In the genomic region with DNA sequence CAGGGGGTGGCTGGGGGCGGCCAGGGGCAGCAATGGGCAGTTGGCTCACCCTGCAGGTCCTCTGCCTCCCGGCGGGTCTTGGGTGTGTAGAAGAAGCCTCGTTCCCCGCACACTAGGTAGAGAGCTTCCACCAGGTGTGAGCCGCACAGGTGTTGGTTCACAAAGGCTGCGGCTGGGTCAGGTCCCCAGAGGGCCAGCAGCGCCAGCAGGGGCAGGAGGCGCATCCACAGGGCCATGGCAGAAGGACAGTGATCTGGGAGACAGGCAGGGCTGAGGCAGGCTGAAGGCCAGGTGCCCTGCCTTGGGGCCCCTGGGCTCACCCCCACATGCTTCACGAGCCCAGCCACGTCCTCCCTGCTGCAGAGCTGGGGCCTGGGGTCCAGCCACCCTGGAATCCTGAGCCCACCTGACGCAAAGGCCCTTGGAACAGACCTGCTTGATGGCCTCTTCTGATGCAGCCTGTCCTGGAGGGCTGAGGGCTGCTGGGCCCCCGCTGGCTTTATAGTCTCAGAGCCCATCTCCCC, we compare ENCODE assay signal across 18 cellular contexts. TPM values are rescaled to one million over a fixed set of nuclear protein-coding genes. Genes with fewer than 3 reads are reported as not detected.
DNase-seq lines count a peak whose midpoint lies in the region; ATAC-seq, FAIRE-seq and TF ChIP-seq lines count a peak whose summit lies in the region.
"Had no signal": no experiment of that assay in that cellular context is flagged by ENCODE, and none has a peak within 500 bp of the region (broad histone marks: within the 10 kb centered on the region; RNA-seq: fewer than 3 reads in every experiment).

A gene (minus strand): TSS at position 474 of the 524 bp plus-strand sequence. CDS start 238 bp downstream, at position 236.

- no peaks in the 10 kb centered on the region for H3K27me3 ChIP-seq in body of pancreas
- H3K27me3 ChIP-seq in pancreas = no peaks in the 10 kb centered on the region

- intact Hi-C loops in body of pancreas (cut with DNase I) = loop anchor here (5.0 kb wide), 1 partner anchor 268 kb away; a partner anchor contains a TSS
- intact Hi-C loops in pancreas (cut with DNase I) = no loop called here

- TF ChIP-seq POLR2A in body of pancreas (IDR thresholded peaks at IDR 0.05) = peak in 2 of 3 donors; percentile 37 to 40

- H3K4me3 ChIP-seq in HEK293 (ENCODE audit: low read depth, low read length) = no peak within 1 kb of the TSS
- H3K4me3 ChIP-seq in body of pancreas = no peak within 1 kb of the TSS
- no peak within 1 kb of the TSS for H3K4me3 ChIP-seq in pancreas

- FAIRE-seq in pancreas (lab: Jason Lieb, UNC) = no peak
- FAIRE-seq: H54 had no signal

- CTCF ChIA-PET in HEK293 (lab: Yijun Ruan, JAX) = interaction anchor here (0.8 kb wide), 1 partner anchor 508 kb away, joined by 5 read pairs; no protein-coding TSS in a partner anchor

- no peaks in the 10 kb centered on the region for H3K9me3 ChIP-seq in HEK293 (ENCODE audit: control insufficient read depth, insufficient read depth, low read depth, low read length)
- H3K9me3 ChIP-seq in body of pancreas = no peaks in the 10 kb centered on the region
- H3K9me3 ChIP-seq in pancreas = no peaks in the 10 kb centered on the region
- H3K9me3 ChIP-seq: Caco-2 had no signal

- TF ChIP-seq CTCF in HEK293 (tag by site-specific recombination; IDR thresholded peaks at IDR 0.05) = no peak
- TF ChIP-seq CTCF in body of pancreas (IDR thresholded peaks at IDR 0.05) = no peak
- no peak for TF ChIP-seq CTCF in pancreas (IDR thresholded peaks at IDR 0.05)

- ATAC-seq in body of pancreas = no peak
- peak in 2 of 4 donors; percentile 3 to 17 for ATAC-seq in pancreas
- ATAC-seq: HCT116 had no signal

- H3K36me3 ChIP-seq in HEK293 (ENCODE audit: control insufficient read depth in 2 of 2, insufficient read depth in 1 of 2, low read length in 2 of 2) = no peaks in the 10 kb centered on the region
- H3K36me3 ChIP-seq in body of pancreas (replicated peaks in 1 of 2; ENCODE audit: insufficient read depth in 1 of 2, low read depth in 2 of 2) = no peaks in the 10 kb centered on the region
- no peaks in the 10 kb centered on the region for H3K36me3 ChIP-seq in pancreas

- H3K27ac ChIP-seq in HEK293 (ENCODE audit: extremely low read depth, low read depth, low read length) (no peak within 1 kb of the TSS), body of pancreas (no peak within 1 kb of the TSS), pancreas (no peak within 1 kb of the TSS)
- H3K27ac ChIP-seq: 22Rv1 had no signal

- DNase-seq in DMS53 (lab: John Stamatoyannopoulos, UW) (peak; percentile 68), DMS53 treated with DMSO at 0.1 percent for 48 hours (lab: John Stamatoyannopoulos, UW; ENCODE audit: unreplicated experiment) (no peak), body of pancreas (no peak), pancreas (no peak), superior temporal gyrus (ENCODE audit: extremely low spot score) (no peak), retina (no peak)
- no peak for DNase-seq in activated CD4-positive, alpha-beta T cell treated with anti-CD3 and anti-CD28 coated beads, Interleukin-2, amount 50 U/mL, for 4 hours
- DNase-seq: Caco-2; CD8-positive, alpha-beta memory T cell had no signal

- POLR2A ChIA-PET in HEK293 (lab: Yijun Ruan, JAX) = no interaction called here

- WGBS in body of pancreas, 2 donors = 70% methylated on average over 13 of the region's 13 CpGs; no CpG with 5 or more reads in 1 of the 2 donors
- 49% methylated on average over 13 of the region's 13 CpGs for WGBS in pancreas, 2 donors

- H3K4me1 ChIP-seq in HEK293 (ENCODE audit: control insufficient read depth, insufficient read depth, low read length) (no peaks in the 10 kb centered on the region), body of pancreas (no peaks in the 10 kb centered on the region), pancreas (no peaks in the 10 kb centered on the region)

TF ChIP-seq in HEK293, 187 proteins besides CTCF, POLR2A, EP300 and RAD21:
- TF ChIP-seq, protein P1, sequence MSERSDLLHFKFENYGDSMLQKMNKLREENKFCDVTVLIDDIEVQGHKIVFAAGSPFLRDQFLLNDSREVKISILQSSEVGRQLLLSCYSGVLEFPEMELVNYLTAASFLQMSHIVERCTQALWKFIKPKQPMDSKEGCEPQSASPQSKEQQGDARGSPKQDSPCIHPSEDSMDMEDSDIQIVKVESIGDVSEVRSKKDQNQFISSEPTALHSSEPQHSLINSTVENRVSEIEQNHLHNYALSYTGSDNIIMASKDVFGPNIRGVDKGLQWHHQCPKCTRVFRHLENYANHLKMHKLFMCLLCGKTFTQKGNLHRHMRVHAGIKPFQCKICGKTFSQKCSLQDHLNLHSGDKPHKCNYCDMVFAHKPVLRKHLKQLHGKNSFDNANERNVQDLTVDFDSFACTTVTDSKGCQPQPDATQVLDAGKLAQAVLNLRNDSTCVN (tag by site-specific recombination; optimal IDR thresholded peaks at IDR 0.05) = no peak
- TF ChIP-seq GLIS2 (tag by site-specific recombination; IDR thresholded peaks at IDR 0.05) = 0 out of 2 replicates have a peak, but pooled peaks have one; percentile 20
TF ChIP-seq in HEK293: peak in this region for 1.

RNA-seq across cellular contexts. Expression of the gene that starts here (rescaled TPM):
- total RNA-seq in body of pancreas = over 10,000 TPM in 1 of 2 donors, 1,000 to 10,000 TPM in 1; 1,947 to 16,276 TPM
- over 10,000 TPM in 1 of 6 donors, 1,000 to 10,000 TPM in 5; 1,425 to 13,046 (median 4,747) TPM for total RNA-seq in pancreas
- polyA plus RNA-seq in pancreas = over 10,000 TPM; 71,280 to 145,342 TPM
- total RNA-seq: A673; Caco-2; CD8-positive, alpha-beta memory T cell; Daoy; HT-29 had no signal
- polyA plus RNA-seq: BJ; CD14-positive monocyte; CD8-positive, alpha-beta memory T cell had no signal
